Comparison of ENCODE assay signal across 21 cellular contexts in genomic region chr6:25488156-25488555, GRCh38.
"Had no signal": no experiment of that assay in that cellular context is flagged by ENCODE, and none has a peak within 500 bp of the region (broad histone marks: within the 10 kb centered on the region; RNA-seq: fewer than 3 reads in every experiment).

No MANE protein-coding gene starts in this region.

- ATAC-seq: activated CD4-positive, CD25-positive, alpha-beta regulatory T cell treated with anti-CD3 and anti-CD28 coated beads, Interleukin-2, amount 50 U/mL, for 24 hours; activated CD8-positive, alpha-beta memory T cell treated with anti-CD3 and anti-CD28 coated beads, Interleukin-2, amount 10 ng/mL, durations not matched to agents 7 days and 5 days; activated CD8-positive, alpha-beta T cell treated with anti-CD3 and anti-CD28 coated beads for 36 hours; activated naive CD4-positive, alpha-beta T cell treated with anti-CD3 and anti-CD28 coated beads, Interleukin-2, amount 50 U/mL, for 72 hours; heart right ventricle; left colon had no signal

- H3K4me1 ChIP-seq: prostate gland, vagina had no signal

- H3K9me3 ChIP-seq: heart right ventricle, neutrophil, ovary, prostate gland, spleen, testis, vagina had no signal

- H3K27me3 ChIP-seq: heart right ventricle, neutrophil, ovary, spleen, testis, vagina had no signal

- H3K36me3 ChIP-seq: heart right ventricle, neutrophil, ovary, prostate gland, vagina had no signal

- DNase-seq: activated CD4-positive, alpha-beta T cell treated with anti-CD3 and anti-CD28 coated beads, Interleukin-2, amount 10 ng/mL, durations not matched to agents 7 days and 5 days; activated CD8-positive, alpha-beta memory T cell treated with anti-CD3 and anti-CD28 coated beads, Interleukin-2, amount 10 ng/mL, durations not matched to agents 7 days and 5 days; activated CD8-positive, alpha-beta T cell treated with anti-CD3 and anti-CD28 coated beads for 36 hours; activated T-cell treated with anti-CD3 and anti-CD28 coated beads for 4 hours; aorta; caudate nucleus; effector CD4-positive, alpha-beta T cell; heart right ventricle; islet precursor cell; left colon; ovary; spleen; stimulated activated CD4-positive, alpha-beta T cell treated with anti-CD3 and anti-CD28 coated beads, Interleukin-4, amount 100 ng/mL, for 1 hour; stimulated activated naive CD4-positive, alpha-beta T cell; testis; trophoblast cell had no signal

- H3K4me3 ChIP-seq: heart right ventricle, ovary, prostate gland, spleen, testis, vagina had no signal

- H3K27ac ChIP-seq: heart right ventricle, neutrophil, ovary, prostate gland, spleen, testis, vagina had no signal
